ENCODE assay signal across 29 cellular contexts in genomic region chr5:5584751-5585150, GRCh38.
"Had no signal": no experiment of that assay in that cellular context is flagged by ENCODE, and none has a peak within 500 bp of the region (broad histone marks: within the 10 kb centered on the region; RNA-seq: fewer than 3 reads in every experiment).

No MANE protein-coding gene starts in this region.

- H3K36me3 ChIP-seq: breast epithelium, esophagus squamous epithelium, gastroesophageal sphincter had no signal

- H3K4me1 ChIP-seq: breast epithelium, esophagus squamous epithelium had no signal

- DNase-seq: activated CD4-positive, alpha-beta memory T cell treated with anti-CD3 and anti-CD28 coated beads, Interleukin-2, amount 10 ng/mL, durations not matched to agents 7 days and 5 days; activated CD4-positive, alpha-beta T cell treated with anti-CD3 and anti-CD28 coated beads for 1 hour; activated CD4-positive, alpha-beta T cell treated with anti-CD3 and anti-CD28 coated beads for 4 hours; activated CD4-positive, alpha-beta T cell treated with anti-CD3 and anti-CD28 coated beads, Interleukin-2, amount 10 ng/mL, durations not matched to agents 7 days and 5 days; activated CD4-positive, alpha-beta T cell treated with anti-CD3 and anti-CD28 coated beads, Interleukin-2, amount 50 U/mL, for 4 hours; activated CD8-positive, alpha-beta memory T cell treated with anti-CD3 and anti-CD28 coated beads, Interleukin-2, amount 50 U/mL, for 48 hours; activated effector memory CD4-positive, alpha-beta T cell treated with Interleukin-2 at 50 U/mL for 16 hours; activated gamma-delta T cell treated with Interleukin-2 at 50 U/mL for 16 hours; activated naive CD4-positive, alpha-beta T cell treated with anti-CD3 and anti-CD28 coated beads, Interleukin-2, amount 50 U/mL, for 16 hours; activated naive CD4-positive, alpha-beta T cell treated with Interleukin-2 at 50 U/mL for 16 hours; activated T-cell treated with anti-CD3 and anti-CD28 coated beads for 4 hours; activated T-cell treated with anti-CD3 and anti-CD28 coated beads, Interleukin-2, amount 50 U/mL, for 4 hours; amniotic stem cell; cortex of kidney; dermis blood vessel endothelial cell; effector CD4-positive, alpha-beta T cell; effector memory CD8-positive, alpha-beta T cell; esophagus squamous epithelium; foreskin melanocyte; head of caudate nucleus; hypothalamus; T-helper 1 cell; T-helper 17 cell; T1000 had no signal

- H3K27ac ChIP-seq: breast epithelium, esophagus squamous epithelium had no signal

- H3K27me3 ChIP-seq: breast epithelium, esophagus squamous epithelium, gastroesophageal sphincter had no signal

- H3K9me3 ChIP-seq: breast epithelium, esophagus squamous epithelium, gastroesophageal sphincter had no signal

- H3K4me3 ChIP-seq: breast epithelium, esophagus squamous epithelium, gastroesophageal sphincter had no signal

- ATAC-seq: activated T-helper 17 cell treated with anti-CD3 and anti-CD28 coated beads, Interleukin-2, amount 50 U/mL, for 72 hours; effector memory CD8-positive, alpha-beta T cell; T-helper 17 cell; WTC11 had no signal

- FAIRE-seq: astrocyte had no signal
